In genomic region chr2:120670371-120670770, GRCh38 we compare ENCODE assay signal across 14 cellular contexts.
"Had no signal": no experiment of that assay in that cellular context is flagged by ENCODE, and none has a peak within 500 bp of the region (broad histone marks: within the 10 kb centered on the region; RNA-seq: fewer than 3 reads in every experiment).

No MANE protein-coding gene starts in this region.

- H3K36me3 ChIP-seq: heart right ventricle, neural progenitor cell, pancreas, WERI-Rb-1 had no signal

- H3K9ac ChIP-seq: neural progenitor cell had no signal

- H3K27me3 ChIP-seq: pancreas had no signal

- H3K4me1 Mint-ChIP-seq: activated CD4-positive, alpha-beta memory T cell treated with anti-CD3 and anti-CD28 coated beads, Interleukin-2, amount 10 ng/mL, durations not matched to agents 7 days and 5 days had no signal

- H3K4me3 ChIP-seq: heart right ventricle, lung, neural progenitor cell, pancreas had no signal

- H3K9me3 ChIP-seq: pancreas had no signal

- H3K4me1 ChIP-seq: neural progenitor cell, pancreas had no signal

- DNase-seq: activated CD4-positive, alpha-beta memory T cell treated with anti-CD3 and anti-CD28 coated beads, Interleukin-2, amount 10 ng/mL, durations not matched to agents 7 days and 5 days; activated naive CD8-positive, alpha-beta T cell treated with anti-CD3 and anti-CD28 coated beads for 36 hours; cerebellar nuclear complex; effector memory CD4-positive, alpha-beta T cell; heart right ventricle; left colon; naive B cell; pancreas; WERI-Rb-1 had no signal

- H3K4me3 Mint-ChIP-seq: activated CD4-positive, alpha-beta memory T cell treated with anti-CD3 and anti-CD28 coated beads, Interleukin-2, amount 10 ng/mL, durations not matched to agents 7 days and 5 days; activated naive CD8-positive, alpha-beta T cell treated with anti-CD3 and anti-CD28 coated beads for 36 hours; brain; dendritic cell treated with granulocyte-macrophage colony-stimulating factor and Interleukin-4, amounts not matched to agents 40 ng/mL and 50 ng/mL, for 4 days; neural progenitor cell; stimulated activated naive CD8-positive, alpha-beta T cell treated with anti-CD3 and anti-CD28 coated beads, Interleukin-15, Interleukin-2, amounts not matched to agents 100 ng/mL and 50 ng/mL, for 24 hours had no signal

- H3K36me3 Mint-ChIP-seq: neural progenitor cell had no signal

- H3K27ac ChIP-seq: heart right ventricle, neural progenitor cell, WERI-Rb-1 had no signal

- H3K27ac Mint-ChIP-seq: activated CD4-positive, alpha-beta memory T cell treated with anti-CD3 and anti-CD28 coated beads, Interleukin-2, amount 10 ng/mL, durations not matched to agents 7 days and 5 days; activated naive CD8-positive, alpha-beta T cell treated with anti-CD3 and anti-CD28 coated beads for 36 hours; dendritic cell treated with granulocyte-macrophage colony-stimulating factor and Interleukin-4, amounts not matched to agents 40 ng/mL and 50 ng/mL, for 4 days; naive B cell; neural progenitor cell; stimulated activated naive CD8-positive, alpha-beta T cell treated with anti-CD3 and anti-CD28 coated beads, Interleukin-15, Interleukin-2, amounts not matched to agents 100 ng/mL and 50 ng/mL, for 24 hours had no signal
